ENCODE assay signal across 2 cellular contexts in the genomic region with DNA sequence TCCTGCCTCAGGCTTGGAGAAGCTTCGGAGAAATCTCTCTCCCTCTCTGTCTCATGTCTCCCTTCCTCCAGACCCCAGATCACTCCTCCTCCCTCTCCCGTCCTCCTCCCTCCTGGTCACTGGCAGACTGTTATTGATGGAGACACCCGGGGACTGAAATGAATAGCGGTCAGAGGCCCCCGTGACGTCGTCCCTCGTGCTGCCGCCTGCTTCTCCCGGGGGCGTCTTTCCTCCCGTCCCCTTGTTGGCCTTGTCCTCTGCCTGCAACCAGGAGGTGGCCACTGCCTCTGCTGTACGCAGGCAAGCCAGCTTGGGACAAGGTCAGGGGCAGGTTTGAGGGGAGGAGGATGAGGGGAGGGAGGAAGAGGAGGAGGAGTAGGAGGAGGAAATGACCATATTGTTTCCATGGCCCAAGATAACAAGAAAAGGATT.
TF ChIP-seq lines count a peak whose summit lies in the region.

No MANE protein-coding gene starts in this region.

TF ChIP-seq in HepG2, 621 proteins besides CTCF, POLR2A, EP300 and RAD21:
- TF ChIP-seq TOE1 (CRISPR knock-in tag; IDR thresholded peaks at IDR 0.05) = no peak
- TF ChIP-seq ADNP (CRISPR knock-in tag; IDR thresholded peaks at IDR 0.05) = no peak
- TF ChIP-seq ZNF282 (IDR thresholded peaks at IDR 0.05; ENCODE audit: partially characterized antibody) = no peak
- TF ChIP-seq RFX5 (IDR thresholded peaks at IDR 0.05; ENCODE audit: low read depth, low read length) = no peak
- TF ChIP-seq SOX6 (IDR thresholded peaks at IDR 0.05) = no peak
- TF ChIP-seq SOX6 (CRISPR knock-in tag; IDR thresholded peaks at IDR 0.05) = no peak
- no peak for TF ChIP-seq ZNF143 (CRISPR knock-in tag; IDR thresholded peaks at IDR 0.05)
- TF ChIP-seq, protein P1, sequence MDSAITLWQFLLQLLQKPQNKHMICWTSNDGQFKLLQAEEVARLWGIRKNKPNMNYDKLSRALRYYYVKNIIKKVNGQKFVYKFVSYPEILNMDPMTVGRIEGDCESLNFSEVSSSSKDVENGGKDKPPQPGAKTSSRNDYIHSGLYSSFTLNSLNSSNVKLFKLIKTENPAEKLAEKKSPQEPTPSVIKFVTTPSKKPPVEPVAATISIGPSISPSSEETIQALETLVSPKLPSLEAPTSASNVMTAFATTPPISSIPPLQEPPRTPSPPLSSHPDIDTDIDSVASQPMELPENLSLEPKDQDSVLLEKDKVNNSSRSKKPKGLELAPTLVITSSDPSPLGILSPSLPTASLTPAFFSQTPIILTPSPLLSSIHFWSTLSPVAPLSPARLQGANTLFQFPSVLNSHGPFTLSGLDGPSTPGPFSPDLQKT (CRISPR knock-in tag; IDR thresholded peaks at IDR 0.05; ENCODE audit: borderline replicate concordance) = no peak
- no peak for TF ChIP-seq ZZZ3 (CRISPR knock-in tag; IDR thresholded peaks at IDR 0.05; ENCODE audit: borderline replicate concordance)
- TF ChIP-seq, protein P2, sequence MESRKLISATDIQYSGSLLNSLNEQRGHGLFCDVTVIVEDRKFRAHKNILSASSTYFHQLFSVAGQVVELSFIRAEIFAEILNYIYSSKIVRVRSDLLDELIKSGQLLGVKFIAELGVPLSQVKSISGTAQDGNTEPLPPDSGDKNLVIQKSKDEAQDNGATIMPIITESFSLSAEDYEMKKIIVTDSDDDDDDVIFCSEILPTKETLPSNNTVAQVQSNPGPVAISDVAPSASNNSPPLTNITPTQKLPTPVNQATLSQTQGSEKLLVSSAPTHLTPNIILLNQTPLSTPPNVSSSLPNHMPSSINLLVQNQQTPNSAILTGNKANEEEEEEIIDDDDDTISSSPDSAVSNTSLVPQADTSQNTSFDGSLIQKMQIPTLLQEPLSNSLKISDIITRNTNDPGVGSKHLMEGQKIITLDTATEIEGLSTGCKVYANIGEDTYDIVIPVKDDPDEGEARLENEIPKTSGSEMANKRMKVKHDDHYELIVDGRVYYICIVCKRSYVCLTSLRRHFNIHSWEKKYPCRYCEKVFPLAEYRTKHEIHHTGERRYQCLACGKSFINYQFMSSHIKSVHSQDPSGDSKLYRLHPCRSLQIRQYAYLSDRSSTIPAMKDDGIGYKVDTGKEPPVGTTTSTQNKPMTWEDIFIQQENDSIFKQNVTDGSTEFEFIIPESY (CRISPR knock-in tag; IDR thresholded peaks at IDR 0.05) = no peak
- TF ChIP-seq ZNF792 (CRISPR knock-in tag; IDR thresholded peaks at IDR 0.05) = no peak
- TF ChIP-seq, protein P3, sequence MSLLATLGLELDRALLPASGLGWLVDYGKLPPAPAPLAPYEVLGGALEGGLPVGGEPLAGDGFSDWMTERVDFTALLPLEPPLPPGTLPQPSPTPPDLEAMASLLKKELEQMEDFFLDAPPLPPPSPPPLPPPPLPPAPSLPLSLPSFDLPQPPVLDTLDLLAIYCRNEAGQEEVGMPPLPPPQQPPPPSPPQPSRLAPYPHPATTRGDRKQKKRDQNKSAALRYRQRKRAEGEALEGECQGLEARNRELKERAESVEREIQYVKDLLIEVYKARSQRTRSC (CRISPR knock-in tag; IDR thresholded peaks at IDR 0.05; ENCODE audit: low read depth) = no peak
- TF ChIP-seq MIXL1 (CRISPR knock-in tag; IDR thresholded peaks at IDR 0.05) = no peak

TF ChIP-seq in endothelial cell of umbilical vein, 7 proteins besides CTCF, POLR2A, EP300 and RAD21:
- no peak for TF ChIP-seq FOS (IDR thresholded peaks at IDR 0.05; ENCODE audit: borderline replicate concordance, insufficient read depth, low read length)
- TF ChIP-seq MYC (IDR thresholded peaks at IDR 0.05; ENCODE audit: low read depth, low read length) = no peak
- no peak for TF ChIP-seq GATA2 (IDR thresholded peaks at IDR 0.05; ENCODE audit: insufficient read depth, insufficient read length, low read depth, low read length)
- TF ChIP-seq EZH2 (IDR thresholded peaks at IDR 0.05; ENCODE audit: borderline replicate concordance, low read depth, low read length, severe bottlenecking) = no peak
- no peak for TF ChIP-seq JUN (IDR thresholded peaks at IDR 0.05; ENCODE audit: borderline replicate concordance, insufficient read depth, insufficient read length, low read depth)
- no peak for TF ChIP-seq POLR2AphosphoS5 (IDR thresholded peaks at IDR 0.05; ENCODE audit: insufficient read depth, low read depth, low read length)
- TF ChIP-seq, protein P4, sequence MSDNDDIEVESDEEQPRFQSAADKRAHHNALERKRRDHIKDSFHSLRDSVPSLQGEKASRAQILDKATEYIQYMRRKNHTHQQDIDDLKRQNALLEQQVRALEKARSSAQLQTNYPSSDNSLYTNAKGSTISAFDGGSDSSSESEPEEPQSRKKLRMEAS (IDR thresholded peaks at IDR 0.05; ENCODE audit: insufficient read depth, insufficient read length) = no peak
